In the genomic region with DNA sequence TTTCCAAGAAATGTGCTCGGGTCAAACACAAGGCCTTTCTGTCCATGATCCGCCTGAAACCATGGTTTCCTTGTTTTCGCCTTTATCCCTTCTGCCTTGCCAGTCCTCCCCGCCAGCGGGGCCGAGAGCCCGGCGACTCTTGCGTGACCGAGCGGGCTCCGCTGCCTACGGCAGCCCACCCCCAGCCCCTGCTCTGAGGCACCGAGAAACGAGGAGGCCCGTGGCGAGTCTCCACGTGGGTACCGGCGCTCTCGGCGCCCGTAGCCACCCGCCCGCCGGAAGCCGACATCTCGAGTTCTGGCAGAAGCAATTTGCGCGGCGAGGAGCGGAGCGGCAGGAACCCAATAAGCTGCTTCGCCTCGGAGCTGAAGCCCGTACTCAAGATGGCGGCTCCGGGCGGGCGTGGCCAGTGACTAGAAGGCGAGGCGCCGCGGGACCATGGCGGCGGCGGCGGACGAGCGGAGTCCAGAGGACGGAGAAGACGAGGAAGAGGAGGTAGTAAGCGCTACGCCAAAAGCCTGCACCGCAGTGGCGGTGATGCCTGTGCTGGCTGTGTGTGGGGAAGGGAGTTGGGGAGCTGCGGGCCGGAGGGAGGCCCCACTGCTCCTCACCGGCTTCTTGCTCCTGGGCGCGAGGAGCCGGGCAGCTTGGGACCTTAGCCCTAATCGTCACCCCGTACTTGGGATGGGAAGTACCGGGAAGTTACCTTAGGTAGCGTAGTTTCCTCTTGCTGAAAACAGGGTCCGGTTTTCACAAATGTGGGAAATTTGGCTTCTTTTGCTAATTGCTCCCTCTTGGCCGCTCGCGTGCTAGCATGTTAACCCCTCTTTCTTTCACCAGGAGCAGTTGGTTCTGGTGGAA, we compare ENCODE assay signal across 8 cellular contexts. TPM values are rescaled to one million over a fixed set of nuclear protein-coding genes. Genes with fewer than 3 reads are reported as not detected.
DNase-seq lines count a peak whose midpoint lies in the region; ATAC-seq and TF ChIP-seq lines count a peak whose summit lies in the region.

A gene with protein sequence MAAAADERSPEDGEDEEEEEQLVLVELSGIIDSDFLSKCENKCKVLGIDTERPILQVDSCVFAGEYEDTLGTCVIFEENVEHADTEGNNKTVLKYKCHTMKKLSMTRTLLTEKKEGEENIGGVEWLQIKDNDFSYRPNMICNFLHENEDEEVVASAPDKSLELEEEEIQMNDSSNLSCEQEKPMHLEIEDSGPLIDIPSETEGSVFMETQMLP (plus strand): TSS at position 375 of the 861 bp plus-strand sequence. CDS start 64 bp downstream, at position 439.

- H3K27me3 ChIP-seq in ascending aorta, result no peaks in the 10 kb centered on the region
- H3K27me3 ChIP-seq in right atrium auricular region, result no peaks in the 10 kb centered on the region
- H3K27me3 ChIP-seq in psoas muscle (ENCODE audit: insufficient read depth in 3 of 3, low read length in 2 of 3), result no peaks in the 10 kb centered on the region

- H3K4me3 Mint-ChIP-seq in T-helper 2 cell treated with Interferon-gamma antibody and Interleukin-4, amounts not matched to agents 5 μg/mL and 100 μg/mL, for 36 hours, result peak within 1 kb of the TSS; percentile 99

- H3K4me3 ChIP-seq in ascending aorta, result peak within 1 kb of the TSS; percentile 81 to 90
- peak within 1 kb of the TSS; percentile 72 to 87 for H3K4me3 ChIP-seq in right atrium auricular region
- H3K4me3 ChIP-seq in psoas muscle, result peak within 1 kb of the TSS; percentile 97
- peak within 1 kb of the TSS; percentile 80 for H3K4me3 ChIP-seq in urinary bladder (ENCODE audit: low read depth, low read length)

- intact Hi-C loops in ascending aorta (cut with DNase I), result loop anchor here (1.0 to 5.0 kb wide), 4 partner anchors 24 to 431 kb away; a partner anchor contains a TSS
- intact Hi-C loops in psoas muscle (cut with DNase I), result loop anchor here (5.0 to 10.0 kb wide), 3 partner anchors 81 to 434 kb away; a partner anchor contains a TSS

- DNase-seq in NCI-H187 treated with DMSO at 0.1 percent for 48 hours (lab: John Stamatoyannopoulos, UW) (peak; percentile 57), ascending aorta (ENCODE audit: low spot score in 2 of 2) (peak; percentile 82 to 97), right atrium auricular region (ENCODE audit: low spot score) (peak; percentile 96), psoas muscle (peak; percentile 94 to 97)
- DNase-seq in T-helper 2 cell treated with Interferon-gamma antibody and Interleukin-4, amounts not matched to agents 5 μg/mL and 100 μg/mL, for 36 hours (ENCODE audit: low spot score), result peak; percentile 93

- TF ChIP-seq CTCF in ascending aorta (IDR thresholded peaks at IDR 0.05), result no peak
- TF ChIP-seq CTCF in right atrium auricular region (IDR thresholded peaks at IDR 0.05), result peak in 1 of 2 donors; percentile 24
- TF ChIP-seq CTCF in psoas muscle (IDR thresholded peaks at IDR 0.05), result no peak

- WGBS in psoas muscle, 3 donors, result 0 to 1% (median 1%) methylated on average over 70 of the region's 70 CpGs
- under 1% methylated on average over 70 of the region's 70 CpGs for WGBS in urinary bladder

- TF ChIP-seq POLR2A in GM18505 (IDR thresholded peaks at IDR 0.05; ENCODE audit: borderline replicate concordance, extremely low read depth, insufficient read depth, insufficient read length), result peak; percentile 97

- H3K4me1 ChIP-seq in ascending aorta (peaks cover 0 to 2% of the 10 kb centered on the region in 2 donors), right atrium auricular region (peaks cover 0 to 12% of the 10 kb centered on the region in 2 donors), psoas muscle (peaks cover 7% of the 10 kb centered on the region), urinary bladder (ENCODE audit: insufficient read depth) (no peaks in the 10 kb centered on the region)

- H3K27ac ChIP-seq in ascending aorta (peak within 1 kb of the TSS; percentile 86 to 96), right atrium auricular region (peak within 1 kb of the TSS; percentile 87 to 93), psoas muscle (peak within 1 kb of the TSS; percentile 98), urinary bladder (ENCODE audit: low read depth) (peak within 1 kb of the TSS; percentile 93)

- H3K27ac Mint-ChIP-seq in T-helper 2 cell treated with Interferon-gamma antibody and Interleukin-4, amounts not matched to agents 5 μg/mL and 100 μg/mL, for 36 hours, result peak within 1 kb of the TSS; percentile 100

- H3K27me3 Mint-ChIP-seq in T-helper 2 cell treated with Interferon-gamma antibody and Interleukin-4, amounts not matched to agents 5 μg/mL and 100 μg/mL, for 36 hours (ENCODE audit: low read depth), result peaks cover 2% of the 10 kb centered on the region

- H3K9me3 ChIP-seq in ascending aorta, result no peaks in the 10 kb centered on the region
- no peaks in the 10 kb centered on the region for H3K9me3 ChIP-seq in right atrium auricular region
- no peaks in the 10 kb centered on the region for H3K9me3 ChIP-seq in psoas muscle

- H3K4me1 Mint-ChIP-seq in T-helper 2 cell treated with Interferon-gamma antibody and Interleukin-4, amounts not matched to agents 5 μg/mL and 100 μg/mL, for 36 hours (ENCODE audit: low read depth), result peaks cover 15% of the 10 kb centered on the region

- peaks cover 34% of the 10 kb centered on the region for H3K36me3 Mint-ChIP-seq in T-helper 2 cell treated with Interferon-gamma antibody and Interleukin-4, amounts not matched to agents 5 μg/mL and 100 μg/mL, for 36 hours (ENCODE audit: low read depth)

- no peaks in the 10 kb centered on the region for H3K9me3 Mint-ChIP-seq in T-helper 2 cell treated with Interferon-gamma antibody and Interleukin-4, amounts not matched to agents 5 μg/mL and 100 μg/mL, for 36 hours

- H3K36me3 ChIP-seq in ascending aorta (peaks cover 10 to 29% of the 10 kb centered on the region in 2 donors), right atrium auricular region (peaks cover 30% of the 10 kb centered on the region), psoas muscle (ENCODE audit: insufficient read depth in 1 of 2, low read depth in 1 of 2) (peaks cover 5 to 38% of the 10 kb centered on the region in 2 donors), urinary bladder (ENCODE audit: insufficient read depth) (peaks cover 2% of the 10 kb centered on the region)

- ATAC-seq in GM18505 (IDR thresholded peaks at IDR 0.05; ENCODE audit: unreplicated experiment) (peak; percentile 97), HG02943 (IDR thresholded peaks at IDR 0.05; ENCODE audit: low read depth, unreplicated experiment) (peak; percentile 98), psoas muscle (peak; percentile 98 to 99 (median 98))

RNA-seq across cellular contexts. Expression of the gene that starts here (rescaled TPM):
- total RNA-seq in ascending aorta (31.9 TPM), right atrium auricular region (10 to 100 TPM; 51.0 to 78.1 TPM), psoas muscle (100 to 1,000 TPM; 112 to 143 (median 127) TPM), urinary bladder (33.2 TPM)
- polyA plus RNA-seq in psoas muscle (100 to 1,000 TPM; 125 to 159 (median 126) TPM), urinary bladder (45.3 TPM)

Comparison
In these comparisons a context has a peak if more than half of its experiments do, and no peak if none do; other contexts are left out.
1. Peak in every context shown above with its lines: DNase-seq, ATAC-seq, H3K4me3 ChIP-seq and H3K27ac ChIP-seq.